23 cellular contexts compared by ENCODE assay signal in genomic region chr10:57202356-57202755, GRCh38.
"Had no signal": no experiment of that assay in that cellular context is flagged by ENCODE, and none has a peak within 500 bp of the region (broad histone marks: within the 10 kb centered on the region; RNA-seq: fewer than 3 reads in every experiment).

No MANE protein-coding gene starts in this region.

- DNase-seq: Kasumi-1, MM.1S, NCI-H1092 treated with DMSO at 0.1 percent for 48 hours, NCI-H1436, NCI-H187, NCI-H2029, NCI-H2081 treated with DMSO at 0.1 percent for 48 hours, NCI-H226, NCI-H446, NCI-H510A, NCI-H524 treated with DMSO at 0.1 percent for 48 hours, NCI-H69, NCI-H774, PC-3, SHP77 treated with DMSO at 0.1 percent for 48 hours had no signal

- H3K27ac Mint-ChIP-seq: IgD-negative memory B cell had no signal

- H3K9me3 ChIP-seq: SJSA1 had no signal

- H3K27me3 ChIP-seq: SJSA1 had no signal

- H3K27ac ChIP-seq: HL-60, KMS-11, SJSA1, SK-N-MC had no signal

- H3K4me1 Mint-ChIP-seq: IgD-negative memory B cell had no signal

- ATAC-seq: K562, Panc1, Right ventricle myocardium inferior had no signal

- H3K4me1 ChIP-seq: SJSA1 had no signal

- H3K4me2 ChIP-seq: KMS-11 had no signal

- H3K4me3 Mint-ChIP-seq: IgD-negative memory B cell had no signal

- H3K9ac ChIP-seq: KMS-11 had no signal

- H3K27me3 Mint-ChIP-seq: IgD-negative memory B cell had no signal

- H3K36me3 Mint-ChIP-seq: IgD-negative memory B cell had no signal

- H3K36me3 ChIP-seq: SJSA1 had no signal

- H3K4me3 ChIP-seq: K562, SJSA1, SK-N-MC had no signal
